ENCODE assay signal across 9 cellular contexts in the genomic region with DNA sequence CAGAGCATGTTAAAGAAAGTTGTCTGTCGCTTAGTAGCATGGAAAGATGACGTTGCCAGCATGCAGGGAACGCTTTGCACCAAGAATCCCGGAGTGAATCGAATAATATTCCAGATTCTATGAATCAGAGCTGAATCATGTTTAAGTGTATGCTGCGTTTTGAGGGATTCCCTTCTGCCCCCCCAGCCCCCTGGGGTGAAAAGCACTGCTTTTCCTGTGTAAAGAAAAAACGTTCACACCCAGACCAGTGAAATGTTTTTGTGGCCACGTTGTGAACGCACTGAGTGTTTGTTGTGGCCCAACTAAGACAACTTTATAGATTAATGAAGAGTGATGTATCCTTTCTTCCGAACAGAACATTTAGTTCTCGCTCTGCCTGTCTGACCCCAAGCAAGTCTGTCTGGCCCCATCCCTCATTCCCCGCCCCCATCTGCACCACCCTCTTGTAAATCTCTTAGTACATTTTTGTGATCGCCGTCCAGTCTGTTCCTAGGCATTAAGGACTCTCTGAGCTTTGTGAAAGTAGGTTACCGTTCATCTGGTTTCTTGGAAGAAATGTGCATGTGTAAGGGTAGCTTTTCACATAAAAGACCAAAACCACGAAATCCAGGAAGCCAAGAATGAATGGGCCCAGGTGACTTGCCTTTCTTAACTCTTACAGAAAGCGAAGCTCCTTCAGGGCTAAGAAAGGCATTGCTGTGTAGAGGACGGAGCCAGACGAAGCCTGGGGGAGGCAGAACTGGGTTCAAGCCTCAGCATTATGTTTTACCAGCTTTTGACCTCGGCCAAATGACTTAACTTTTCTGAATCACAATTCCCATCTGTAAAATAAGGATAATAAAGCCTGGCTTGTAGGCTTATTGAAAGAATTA.
DNase-seq lines count a peak whose midpoint lies in the region; ATAC-seq, FAIRE-seq and TF ChIP-seq lines count a peak whose summit lies in the region.
"Had no signal": no experiment of that assay in that cellular context is flagged by ENCODE, and none has a peak within 500 bp of the region (broad histone marks: within the 10 kb centered on the region; RNA-seq: fewer than 3 reads in every experiment).

No MANE protein-coding gene starts in this region.

- H4K20me1 ChIP-seq in Loucy (ENCODE audit: insufficient read depth, low read length, poor library complexity, severe bottlenecking), result no peaks in the 10 kb centered on the region

- no peak overlapping the region for H3K9ac ChIP-seq in Loucy (ENCODE audit: low read depth, low read length, poor library complexity, severe bottlenecking)

- no peak for ATAC-seq in GM18505 (IDR thresholded peaks at IDR 0.05; ENCODE audit: unreplicated experiment)

- peaks cover 42% of the 10 kb centered on the region for H3K4me1 Mint-ChIP-seq in neural crest cell

- no peaks in the 10 kb centered on the region for H3K9me2 ChIP-seq in Loucy (replicated peaks; ENCODE audit: low read depth, low read length)

- DNase-seq in AG08395 (ENCODE audit: low spot score) (peak; percentile 36), bronchial epithelial cell (ENCODE audit: low read depth) (peak; percentile 52), neural crest cell (ENCODE audit: low read depth, low spot score) (no peak), DMS114 treated with DMSO at 0.1 percent for 48 hours (lab: John Stamatoyannopoulos, UW; ENCODE audit: unreplicated experiment) (no peak), NCI-H446 treated with DMSO at 0.1 percent for 48 hours (lab: John Stamatoyannopoulos, UW) (no peak), NAMALWA (ENCODE audit: low spot score) (no peak)

- no peak for FAIRE-seq in bronchial epithelial cell (lab: Jason Lieb, UNC)
- FAIRE-seq: G401.6 had no signal

- H3K9me3 Mint-ChIP-seq in neural crest cell, result no peaks in the 10 kb centered on the region

- no peaks in the 10 kb centered on the region for H3K36me3 Mint-ChIP-seq in neural crest cell (ENCODE audit: low read depth)

- no peak for TF ChIP-seq CTCF in Loucy (conservative IDR thresholded peaks at IDR 0.05; ENCODE audit: low read length)
- no peak for TF ChIP-seq CTCF in bronchial epithelial cell (IDR thresholded peaks at IDR 0.05; ENCODE audit: insufficient read depth, low read length, severe bottlenecking)
- no peak for TF ChIP-seq CTCF in neural crest cell (conservative IDR thresholded peaks at IDR 0.05)

- no peaks in the 10 kb centered on the region for H3F3A ChIP-seq in Loucy (ENCODE audit: low read depth)

- H3K4me3 Mint-ChIP-seq in neural crest cell, result no peak overlapping the region

- H3K36me3 ChIP-seq in Loucy (ENCODE audit: insufficient read depth, low read length) (no peaks in the 10 kb centered on the region), bronchial epithelial cell (ENCODE audit: control insufficient read depth, insufficient read depth, low read length) (no peaks in the 10 kb centered on the region)

- H3K27me3 Mint-ChIP-seq in neural crest cell (ENCODE audit: low read depth), result no peaks in the 10 kb centered on the region

- H3K4me3 ChIP-seq in Loucy (ENCODE audit: low read length, poor library complexity, severe bottlenecking) (no peak overlapping the region), bronchial epithelial cell (ENCODE audit: low read depth, low read length) (no peak overlapping the region)

- H3K4me2 ChIP-seq in Loucy (ENCODE audit: low read depth, low read length, poor library complexity, severe bottlenecking), result peak overlapping the region; percentile 20

- H3K27ac Mint-ChIP-seq in neural crest cell (ENCODE audit: unreplicated experiment), result peak overlapping the region; percentile 89

- H3K9me3 ChIP-seq in Loucy (ENCODE audit: insufficient read depth, low read depth, low read length), result no peaks in the 10 kb centered on the region

- peaks cover 19% of the 10 kb centered on the region for H3K4me1 ChIP-seq in Loucy (ENCODE audit: insufficient read depth, low read length, poor library complexity, severe bottlenecking)

- no peak overlapping the region for H2AFZ ChIP-seq in Loucy (ENCODE audit: low read length)

- TF ChIP-seq POLR2A in GM18505 (IDR thresholded peaks at IDR 0.05; ENCODE audit: borderline replicate concordance, extremely low read depth, insufficient read depth, insufficient read length), result no peak

- no peaks in the 10 kb centered on the region for H3K79me2 ChIP-seq in Loucy (ENCODE audit: insufficient read depth, low read length)

- H3K27me3 ChIP-seq in Loucy (ENCODE audit: insufficient read depth, low read length, poor library complexity, severe bottlenecking) (no peaks in the 10 kb centered on the region), bronchial epithelial cell (ENCODE audit: control insufficient read depth, insufficient read depth, low read length) (no peaks in the 10 kb centered on the region)

Comparison
In these comparisons a context has a peak if more than half of its experiments do, and no peak if none do; other contexts are left out.
1. DNase-seq: peak in AG08395 (single experiment) and bronchial epithelial cell (single experiment); none in neural crest cell (single experiment), DMS114 treated with DMSO at 0.1 percent for 48 hours (single experiment), NCI-H446 treated with DMSO at 0.1 percent for 48 hours (single experiment) and NAMALWA (single experiment).